ENCODE assay signal across 8 cellular contexts in genomic region chr9:33290247-33290993, GRCh38. TPM values are rescaled to one million over a fixed set of nuclear protein-coding genes. Genes with fewer than 3 reads are reported as not detected.
A peak's percentile ranks its signal among the peaks of the same experiment; 100 is the strongest.
DNase-seq lines count a peak whose midpoint lies in the region; ATAC-seq and TF ChIP-seq lines count a peak whose summit lies in the region.

Gene NFX1, plus strand, starts transcription at chr9:33290516. Its CDS starts 57 bp downstream, at chr9:33290573.

- H3K36me3 Mint-ChIP-seq in activated CD4-positive, alpha-beta T cell treated with anti-CD3 and anti-CD28 coated beads, Interleukin-2, amount 10 ng/mL, durations not matched to agents 24 days and 14 days (ENCODE audit: low read depth), result peaks cover 47% of the 10 kb centered on the region

- no peak for TF ChIP-seq CTCF in BJ (IDR thresholded peaks at IDR 0.05; ENCODE audit: insufficient read depth, low read depth, low read length)
- TF ChIP-seq CTCF in colonic mucosa (IDR thresholded peaks at IDR 0.05), result no peak

- peaks cover 7% of the 10 kb centered on the region for H3K4me1 ChIP-seq in colonic mucosa

- peaks cover 53% of the 10 kb centered on the region for H3K4me1 Mint-ChIP-seq in activated CD4-positive, alpha-beta T cell treated with anti-CD3 and anti-CD28 coated beads, Interleukin-2, amount 10 ng/mL, durations not matched to agents 24 days and 14 days

- H3K36me3 ChIP-seq in BJ (ENCODE audit: control insufficient read depth, insufficient read depth, low read length), result peaks cover 7% of the 10 kb centered on the region; the same call in 1 of the 2 replicates
- no peaks in the 10 kb centered on the region for H3K36me3 ChIP-seq in colonic mucosa

- H3K4me3 ChIP-seq in BJ (ENCODE audit: low read depth, low read length) (peak within 1 kb of the TSS; percentile 81), colonic mucosa (peak within 1 kb of the TSS; percentile 78)

- peak within 1 kb of the TSS; percentile 96 to 100 for H3K9ac ChIP-seq in colonic mucosa (ENCODE audit: low read depth in 2 of 2, low read length in 2 of 2)

- DNase-seq in BJ (ENCODE audit: low read depth), result peak; percentile 92
- DNase-seq in NCI-H526 treated with DMSO at 0.1 percent for 48 hours (lab: John Stamatoyannopoulos, UW), result peak; percentile 90
- peak; percentile 100 for DNase-seq in activated CD4-positive, alpha-beta T cell treated with anti-CD3 and anti-CD28 coated beads, Interleukin-2, amount 10 ng/mL, durations not matched to agents 24 days and 14 days
- DNase-seq in colonic mucosa, result peak; percentile 98
- peak; percentile 94 to 95 for DNase-seq in stimulated activated CD4-positive, alpha-beta T cell treated with anti-CD3 and anti-CD28 coated beads, Interleukin-1b, Interleukin-23, amount 100 ng/mL, for 4 hours (ENCODE audit: low read depth in 2 of 2)

- intact Hi-C loops in activated CD4-positive, alpha-beta T cell treated with anti-CD3 and anti-CD28 coated beads, Interleukin-2, amount 10 ng/mL, durations not matched to agents 24 days and 14 days (cut with micrococcal nuclease), result loop anchor here (1.0 to 10.0 kb wide), 11 partner anchors 16 to 759 kb away; partner anchors contain the start of genes APTX, B4GALT1, BAG1 and NOL6
- intact Hi-C loops in colonic mucosa (cut with DNase I), result no loop called here

- no peaks in the 10 kb centered on the region for H3K9me3 ChIP-seq in colonic mucosa

- H3K4me3 Mint-ChIP-seq in activated CD4-positive, alpha-beta T cell treated with anti-CD3 and anti-CD28 coated beads, Interleukin-2, amount 10 ng/mL, durations not matched to agents 24 days and 14 days, result peak within 1 kb of the TSS; percentile 99

- CTCF ChIA-PET in BJ (lab: Yijun Ruan, JAX), result interaction anchor here (0.8 to 1.4 kb wide), 6 partner anchors 12 to 176 kb away, joined by 3 to 6 read pairs (median 4); no protein-coding TSS in a partner anchor

- H3K27ac ChIP-seq in colonic mucosa (peak within 1 kb of the TSS; percentile 97), layer of hippocampus (ENCODE audit: low read depth, low read length) (peak within 1 kb of the TSS; percentile 98)

- ATAC-seq in GM19324 (IDR thresholded peaks at IDR 0.05; ENCODE audit: low FRiP score, unreplicated experiment) (peak; percentile 95), HG03469 (IDR thresholded peaks at IDR 0.05; ENCODE audit: unreplicated experiment) (peak; percentile 77)

- POLR2A ChIA-PET in BJ (lab: Charles Lee), result interaction anchor here (0.5 to 0.8 kb wide), 5 partner anchors 42 to 266 kb away, joined by 3 to 7 read pairs (median 4); partner anchors contain the start of gene DNAJA1

- H3K27me3 ChIP-seq in BJ (ENCODE audit: control insufficient read depth, insufficient read depth, low read length) (no peaks in the 10 kb centered on the region), colonic mucosa (no peaks in the 10 kb centered on the region), layer of hippocampus (ENCODE audit: control insufficient read depth, insufficient read depth, low read length) (no peaks in the 10 kb centered on the region)

- H3K27me3 Mint-ChIP-seq in activated CD4-positive, alpha-beta T cell treated with anti-CD3 and anti-CD28 coated beads, Interleukin-2, amount 10 ng/mL, durations not matched to agents 24 days and 14 days, result peaks cover 3% of the 10 kb centered on the region

- peaks cover 7% of the 10 kb centered on the region for H3K9me3 Mint-ChIP-seq in activated CD4-positive, alpha-beta T cell treated with anti-CD3 and anti-CD28 coated beads, Interleukin-2, amount 10 ng/mL, durations not matched to agents 24 days and 14 days

- H3K27ac Mint-ChIP-seq in activated CD4-positive, alpha-beta T cell treated with anti-CD3 and anti-CD28 coated beads, Interleukin-2, amount 10 ng/mL, durations not matched to agents 24 days and 14 days, result peak within 1 kb of the TSS; percentile 100

RNA-seq across cellular contexts. Expression of gene NFX1, which starts in this region (rescaled TPM):
- 31.2 and 32.2 TPM in 2 replicates for polyA plus RNA-seq in BJ (2011; rRNA removed)
- polyA minus RNA-seq in BJ (2011; rRNA and poly(A)+ RNA removed), result 42.3 and 68.0 TPM in 2 replicates
- total RNA-seq in activated CD4-positive, alpha-beta T cell treated with anti-CD3 and anti-CD28 coated beads, Interleukin-2, amount 10 ng/mL, durations not matched to agents 24 days and 14 days, result 37.2 and 38.7 TPM in 2 replicates
- total RNA-seq in colonic mucosa, result 10 to 100 TPM; 27.6 to 31.3 TPM

Comparison
In these comparisons a context has a peak if more than half of its experiments do, and no peak if none do; other contexts are left out.
1. Peak in every context shown above with its lines: DNase-seq, ATAC-seq, H3K4me3 ChIP-seq and H3K27ac ChIP-seq.